In genomic region chr1:204011426-204011825, GRCh38 we compare ENCODE assay signal across 8 cellular contexts.
"Had no signal": no experiment of that assay in that cellular context is flagged by ENCODE, and none has a peak within 500 bp of the region (broad histone marks: within the 10 kb centered on the region; RNA-seq: fewer than 3 reads in every experiment).

No MANE protein-coding gene starts in this region.

- H3K4me3 Mint-ChIP-seq: IgD-negative memory B cell had no signal

- ATAC-seq: K562 had no signal

- H3K9ac ChIP-seq: KMS-11 had no signal

- H3K27ac Mint-ChIP-seq: IgD-negative memory B cell had no signal

- H3K36me3 Mint-ChIP-seq: IgD-negative memory B cell had no signal

- H3K4me2 ChIP-seq: KMS-11 had no signal

- H3K4me1 Mint-ChIP-seq: IgD-negative memory B cell had no signal

- H3K27ac ChIP-seq: HL-60, KMS-11 had no signal

- DNase-seq: IMR-90, KBM-7, KG1 had no signal

- FAIRE-seq: HTR-8/SVneo, K562 had no signal

- H3K4me3 ChIP-seq: K562 had no signal
